ENCODE assay signal across 9 cellular contexts in genomic region chr4:1721003-1721665, GRCh38. TPM values are rescaled to one million over a fixed set of nuclear protein-coding genes. Genes with fewer than 3 reads are reported as not detected.
DNase-seq lines count a peak whose midpoint lies in the region; ATAC-seq, FAIRE-seq and TF ChIP-seq lines count a peak whose summit lies in the region.
"Had no signal": no experiment of that assay in that cellular context is flagged by ENCODE, and none has a peak within 500 bp of the region (broad histone marks: within the 10 kb centered on the region; RNA-seq: fewer than 3 reads in every experiment).

Gene TACC3, plus strand, starts transcription at chr4:1721521. Its CDS starts 1,901 bp downstream, at chr4:1723422.
Gene TMEM129, minus strand, starts transcription at chr4:1721323. Its CDS starts 486 bp downstream, at chr4:1720837.

- no peaks in the 10 kb centered on the region for H3K27me3 ChIP-seq in BE2C

- no peaks in the 10 kb centered on the region for H3K4me1 ChIP-seq in BE2C
- peaks cover 0 to 30% of the 10 kb centered on the region in 2 donors for H3K4me1 ChIP-seq in kidney (ENCODE audit: control insufficient read depth in 1 of 2, insufficient read depth in 1 of 2, low read depth in 1 of 2, low read length in 2 of 2)

- peak within 1 kb of the TSS; percentile 89 for H3K4me3 ChIP-seq in BE2C (ENCODE audit: low read depth, low read length)
- peak within 1 kb of the TSS; percentile 76 to 82 for H3K4me3 ChIP-seq in kidney (ENCODE audit: low read length in 2 of 2)

- no peak for TF ChIP-seq CTCF in BE2C (IDR thresholded peaks at IDR 0.05; ENCODE audit: low read depth, low read length)
- no peak for TF ChIP-seq CTCF in kidney (IDR thresholded peaks at IDR 0.05; ENCODE audit: borderline replicate concordance, extremely low read depth, insufficient read depth)

- peak within 1 kb of the TSS; percentile 29 to 87 for H3K9ac ChIP-seq in kidney (ENCODE audit: low read length in 2 of 2)

- intact Hi-C loops in kidney (cut with DNase I), result no loop called here

- peak within 1 kb of the TSS; percentile 83 to 88 for H3K27ac ChIP-seq in kidney (ENCODE audit: low read depth in 2 of 2, low read length in 2 of 2)

- H3K9me3 ChIP-seq in BE2C (no peaks in the 10 kb centered on the region), kidney (ENCODE audit: control insufficient read depth in 1 of 2, low read length in 2 of 2) (no peaks in the 10 kb centered on the region)

- H3K36me3 ChIP-seq in BE2C, result peaks cover 43% of the 10 kb centered on the region
- no peaks in the 10 kb centered on the region for H3K36me3 ChIP-seq in kidney (ENCODE audit: control insufficient read depth in 1 of 2, insufficient read depth in 2 of 2, low read length in 2 of 2)

- ATAC-seq in HG03442 (IDR thresholded peaks at IDR 0.05; ENCODE audit: unreplicated experiment), result peak; percentile 71

- FAIRE-seq in GM19239 (lab: Jason Lieb, UNC) (peak; percentile 91), kidney (lab: Jason Lieb, UNC) (no peak)
- FAIRE-seq: islet of Langerhans had no signal

- DNase-seq in BE2C (peak; percentile 94), GM19239 (ENCODE audit: insufficient read length, low spot score) (peak; percentile 93), NCI-H510A treated with DMSO at 0.1 percent for 48 hours (lab: John Stamatoyannopoulos, UW) (peak; percentile 94), cerebellum (ENCODE audit: low spot score) (peak; percentile 99), kidney (peak; percentile 99)
- DNase-seq in activated CD4-positive, alpha-beta T cell treated with anti-CD3 and anti-CD28 coated beads for 24 hours (ENCODE audit: low read depth in 2 of 2), result peak; percentile 83 to 90
- DNase-seq in stimulated activated CD4-positive, alpha-beta T cell treated with anti-CD3 and anti-CD28 coated beads, Interleukin-15, amount 100 ng/mL, for 24 hours, result peak; percentile 96

RNA-seq across cellular contexts. Expression of gene TACC3, which starts in this region (rescaled TPM):
- polyA plus RNA-seq in BE2C (2012; ENCODE audit: insufficient read depth, insufficient read length, low read depth), result 38.0 TPM
- 8.7 TPM for total RNA-seq in cerebellum
- 12.2 TPM for total RNA-seq in kidney
- 4.9 TPM for polyA plus RNA-seq in kidney (ENCODE audit: insufficient read depth, low read depth, low replicate concordance)

RNA-seq across cellular contexts. Expression of gene TMEM129, which starts in this region (rescaled TPM):
- 87.6 TPM for polyA plus RNA-seq in BE2C (2012; ENCODE audit: insufficient read depth, insufficient read length, low read depth)
- 13.5 TPM for total RNA-seq in cerebellum
- total RNA-seq in kidney, result 48.2 TPM
- 60.0 TPM for polyA plus RNA-seq in kidney (ENCODE audit: insufficient read depth, low read depth, low replicate concordance)

Comparison
In these comparisons a context has a peak if more than half of its experiments do, and no peak if none do; other contexts are left out.
1. Peak in every context shown above with its lines: DNase-seq, ATAC-seq, H3K4me3 ChIP-seq and H3K27ac ChIP-seq.